9 cellular contexts compared by ENCODE assay signal in genomic region chr1:198734323-198735008, GRCh38.
A peak's percentile ranks its signal among the peaks of the same experiment; 100 is the strongest.
DNase-seq lines count a peak whose midpoint lies in the region; ATAC-seq and TF ChIP-seq lines count a peak whose summit lies in the region.
"Had no signal": no experiment of that assay in that cellular context is flagged by ENCODE, and none has a peak within 500 bp of the region (broad histone marks: within the 10 kb centered on the region; RNA-seq: fewer than 3 reads in every experiment).

No MANE protein-coding gene starts in this region.

- H3K27me3 Mint-ChIP-seq in natural killer cell (ENCODE audit: low read depth in 2 of 2): no peaks in the 10 kb centered on the region

- peak; percentile 85 to 87 for ATAC-seq in activated CD4-positive, CD25-positive, alpha-beta regulatory T cell treated with anti-CD3 and anti-CD28 coated beads, Interleukin-2, amount 50 U/mL, for 24 hours
- ATAC-seq in GM21825 (IDR thresholded peaks at IDR 0.05; ENCODE audit: unreplicated experiment): peak; percentile 96
- peak; percentile 89 for ATAC-seq in HG03565 (IDR thresholded peaks at IDR 0.05; ENCODE audit: unreplicated experiment)
- peak in 1 of 3 donors; percentile 29 for ATAC-seq in natural killer cell

- peak overlapping the region; percentile 29 to 81 for H3K27ac Mint-ChIP-seq in natural killer cell

- H3K9me3 Mint-ChIP-seq in natural killer cell: peaks cover 0 to 2% of the 10 kb centered on the region in 2 donors

- intact Hi-C loops in natural killer cell (cut with micrococcal nuclease): no loop called here

- H3K4me1 Mint-ChIP-seq in natural killer cell: peaks cover 56 to 77% of the 10 kb centered on the region in 2 donors

- DNase-seq in activated CD4-positive, CD25-positive, alpha-beta regulatory T cell treated with anti-CD3 and anti-CD28 coated beads, Interleukin-2, amount 50 U/mL, for 72 hours: no peak
- DNase-seq in natural killer cell (no peak), NAMALWA (ENCODE audit: low spot score) (no peak), CD1c-positive myeloid dendritic cell (ENCODE audit: extremely low spot score) (no peak), kidney glomerular epithelial cell (lab: John Stamatoyannopoulos, UW) (no peak)
- DNase-seq: NCI-H510A treated with DMSO at 0.1 percent for 48 hours had no signal

- peaks cover 50% of the 10 kb centered on the region for H3K36me3 Mint-ChIP-seq in natural killer cell

- no peak overlapping the region for H3K4me3 Mint-ChIP-seq in natural killer cell

- no peak for TF ChIP-seq CTCF in natural killer cell (IDR thresholded peaks at IDR 0.05)
